ENCODE assay signal across 11 cellular contexts in genomic region chr9:88775037-88775471, GRCh38.
DNase-seq lines count a peak whose midpoint lies in the region; ATAC-seq and TF ChIP-seq lines count a peak whose summit lies in the region.
"Had no signal": no experiment of that assay in that cellular context is flagged by ENCODE, and none has a peak within 500 bp of the region (broad histone marks: within the 10 kb centered on the region; RNA-seq: fewer than 3 reads in every experiment).

No MANE protein-coding gene starts in this region.

- no peak for DNase-seq in natural killer cell treated with Interleukin-12 subunit alpha and Interleukin-12 subunit beta and Interleukin-15 and Interleukin-18, amount 100 ng/mL, for 72 hours (ENCODE audit: low spot score)
- DNase-seq in natural killer cell (no peak), astrocyte of the hippocampus (ENCODE audit: low read depth, low spot score) (peak; percentile 75), hepatic stellate cell (ENCODE audit: low spot score) (peak; percentile 28), 8988T (no peak), NCI-H1694 (lab: John Stamatoyannopoulos, UW) (no peak), foreskin melanocyte (no peak)
- DNase-seq: activated naive CD4-positive, alpha-beta T cell treated with Interleukin-2 at 50 U/mL for 16 hours; T-helper 2 cell had no signal

- H3K36me3 Mint-ChIP-seq in natural killer cell treated with Interleukin-12 subunit alpha and Interleukin-12 subunit beta and Interleukin-15 and Interleukin-18, amount 100 ng/mL, for 72 hours, result no peaks in the 10 kb centered on the region
- no peaks in the 10 kb centered on the region for H3K36me3 Mint-ChIP-seq in natural killer cell

- H3K27ac Mint-ChIP-seq in natural killer cell treated with Interleukin-12 subunit alpha and Interleukin-12 subunit beta and Interleukin-15 and Interleukin-18, amount 100 ng/mL, for 72 hours, result no peak overlapping the region
- no peak overlapping the region for H3K27ac Mint-ChIP-seq in natural killer cell

- H3K27me3 Mint-ChIP-seq in natural killer cell treated with Interleukin-12 subunit alpha and Interleukin-12 subunit beta and Interleukin-15 and Interleukin-18, amount 100 ng/mL, for 72 hours, result peaks cover 11 to 48% of the 10 kb centered on the region in 2 donors
- H3K27me3 Mint-ChIP-seq in natural killer cell (ENCODE audit: low read depth in 2 of 2), result peaks cover 9 to 18% of the 10 kb centered on the region in 2 donors

- peaks cover 10 to 15% of the 10 kb centered on the region in 2 donors for H3K4me1 Mint-ChIP-seq in natural killer cell treated with Interleukin-12 subunit alpha and Interleukin-12 subunit beta and Interleukin-15 and Interleukin-18, amount 100 ng/mL, for 72 hours (ENCODE audit: low read depth in 2 of 2)
- H3K4me1 Mint-ChIP-seq in natural killer cell, result peaks cover 5 to 18% of the 10 kb centered on the region in 2 donors

- TF ChIP-seq CTCF in natural killer cell (IDR thresholded peaks at IDR 0.05), result no peak

- no peaks in the 10 kb centered on the region for H3K9me3 Mint-ChIP-seq in natural killer cell treated with Interleukin-12 subunit alpha and Interleukin-12 subunit beta and Interleukin-15 and Interleukin-18, amount 100 ng/mL, for 72 hours
- H3K9me3 Mint-ChIP-seq in natural killer cell, result no peaks in the 10 kb centered on the region

- no peak overlapping the region for H3K4me3 Mint-ChIP-seq in natural killer cell treated with Interleukin-12 subunit alpha and Interleukin-12 subunit beta and Interleukin-15 and Interleukin-18, amount 100 ng/mL, for 72 hours
- no peak overlapping the region for H3K4me3 Mint-ChIP-seq in natural killer cell

- intact Hi-C loops in natural killer cell (cut with micrococcal nuclease), result no loop called here

- peak; percentile 31 to 45 for ATAC-seq in natural killer cell treated with Interleukin-12 subunit alpha and Interleukin-12 subunit beta and Interleukin-15 and Interleukin-18, amount 100 ng/mL, for 72 hours
- ATAC-seq in natural killer cell, result no peak
- no peak for ATAC-seq in activated CD4-positive, CD25-positive, alpha-beta regulatory T cell treated with anti-CD3 and anti-CD28 coated beads, Interleukin-2, amount 50 U/mL, for 24 hours
- ATAC-seq: gastrocnemius medialis had no signal

Comparison
In these comparisons a context has a peak if more than half of its experiments do, and no peak if none do; other contexts are left out.
1. ATAC-seq: peak in natural killer cell treated with Interleukin-12 subunit alpha and Interleukin-12 subunit beta and Interleukin-15 and Interleukin-18, amount 100 ng/mL, for 72 hours (2 of 2); none in natural killer cell (0 of 3) and activated CD4-positive, CD25-positive, alpha-beta regulatory T cell treated with anti-CD3 and anti-CD28 coated beads, Interleukin-2, amount 50 U/mL, for 24 hours (0 of 2).
2. DNase-seq: peak in astrocyte of the hippocampus (single experiment) and hepatic stellate cell (single experiment); none in natural killer cell treated with Interleukin-12 subunit alpha and Interleukin-12 subunit beta and Interleukin-15 and Interleukin-18, amount 100 ng/mL, for 72 hours (single experiment), natural killer cell (single experiment), 8988T (single experiment), NCI-H1694 (single experiment) and foreskin melanocyte (single experiment).